In the genomic region with DNA sequence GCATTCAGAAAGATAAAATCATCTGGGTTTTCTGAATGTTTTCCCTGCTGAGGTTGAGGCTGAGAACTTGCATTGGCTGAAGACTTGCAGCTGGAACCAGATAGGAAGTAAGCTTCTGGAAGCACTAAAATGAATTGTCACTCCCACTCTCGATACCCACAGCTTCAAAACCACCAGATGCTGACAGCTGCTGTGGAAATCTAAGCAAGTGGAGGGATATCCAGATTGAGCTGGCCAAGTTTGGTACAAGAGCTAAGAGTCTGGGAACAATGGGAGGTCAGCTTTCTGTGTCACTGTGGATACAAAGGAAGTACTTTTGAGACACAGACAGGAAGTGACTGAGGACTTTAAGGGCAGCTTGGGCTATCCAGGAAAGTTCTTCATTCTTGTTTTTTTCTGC, we compare ENCODE assay signal across 10 cellular contexts. TPM values are rescaled to one million over a fixed set of nuclear protein-coding genes. Genes with fewer than 3 reads are reported as not detected.
A peak's percentile ranks its signal among the peaks of the same experiment; 100 is the strongest.
DNase-seq lines count a peak whose midpoint lies in the region; ATAC-seq and TF ChIP-seq lines count a peak whose summit lies in the region.
"Had no signal": no experiment of that assay in that cellular context is flagged by ENCODE, and none has a peak within 500 bp of the region (broad histone marks: within the 10 kb centered on the region; RNA-seq: fewer than 3 reads in every experiment).

No MANE protein-coding gene starts in this region.

- no peak overlapping the region for H3K27ac Mint-ChIP-seq in activated CD8-positive, alpha-beta memory T cell treated with anti-CD3 and anti-CD28 coated beads, Interleukin-2, amount 10 ng/mL, durations not matched to agents 7 days and 5 days

- no peak overlapping the region for H3K4me3 Mint-ChIP-seq in activated CD8-positive, alpha-beta memory T cell treated with anti-CD3 and anti-CD28 coated beads, Interleukin-2, amount 10 ng/mL, durations not matched to agents 7 days and 5 days

- DNase-seq in ecto neural progenitor cell (ENCODE audit: low spot score) (peak; percentile 25), neuronal stem cell (ENCODE audit: low spot score) (no peak), SIG-M5 treated with dmso at 0.1 percent for 504 hours (lab: John Stamatoyannopoulos, UW; ENCODE audit: unreplicated experiment) (no peak)
- no peak for DNase-seq in activated CD4-positive, CD25-positive, alpha-beta regulatory T cell treated with anti-CD3 and anti-CD28 coated beads, Interleukin-2, amount 50 U/mL, for 72 hours
- DNase-seq in activated CD8-positive, alpha-beta memory T cell treated with anti-CD3 and anti-CD28 coated beads, Interleukin-2, amount 10 ng/mL, durations not matched to agents 7 days and 5 days, result no peak
- DNase-seq: amygdala, NCI-H2171 had no signal

- peaks cover 6% of the 10 kb centered on the region for H3K36me3 Mint-ChIP-seq in activated CD8-positive, alpha-beta memory T cell treated with anti-CD3 and anti-CD28 coated beads, Interleukin-2, amount 10 ng/mL, durations not matched to agents 7 days and 5 days

- H3K27me3 Mint-ChIP-seq in activated CD8-positive, alpha-beta memory T cell treated with anti-CD3 and anti-CD28 coated beads, Interleukin-2, amount 10 ng/mL, durations not matched to agents 7 days and 5 days, result peaks cover 5% of the 10 kb centered on the region

- no peaks in the 10 kb centered on the region for H3K79me2 ChIP-seq in DOHH2 (ENCODE audit: control insufficient read depth, low read length)
- H3K79me2 ChIP-seq in Loucy (ENCODE audit: insufficient read depth, low read length), result no peaks in the 10 kb centered on the region

- no peaks in the 10 kb centered on the region for H3K79me1 ChIP-seq in neuronal stem cell (ENCODE audit: low read depth, low read length)

- H2AK5ac ChIP-seq in neuronal stem cell (ENCODE audit: low read depth, low read length), result no peak overlapping the region

- H3K9ac ChIP-seq in Loucy (ENCODE audit: low read depth, low read length, poor library complexity, severe bottlenecking) (no peak overlapping the region), neuronal stem cell (ENCODE audit: low read depth, low read length, poor library complexity) (no peak overlapping the region)

- H4K20me1 ChIP-seq in DOHH2 (ENCODE audit: control insufficient read depth, insufficient read depth, low read depth, low read length) (no peaks in the 10 kb centered on the region), Loucy (ENCODE audit: insufficient read depth, low read length, poor library complexity, severe bottlenecking) (no peaks in the 10 kb centered on the region)

- H3K36me3 ChIP-seq in DOHH2 (ENCODE audit: control insufficient read depth, low read length) (no peaks in the 10 kb centered on the region), Loucy (ENCODE audit: insufficient read depth, low read length) (no peaks in the 10 kb centered on the region), neuronal stem cell (replicated peaks in 1 of 2; ENCODE audit: control insufficient read depth in 2 of 2, insufficient read depth in 2 of 2, low read length in 2 of 2) (no peaks in the 10 kb centered on the region)

- TF ChIP-seq CTCF in DOHH2 (IDR thresholded peaks at IDR 0.05; ENCODE audit: low read depth, low read length, poor library complexity, severe bottlenecking), result no peak
- TF ChIP-seq CTCF in Loucy (conservative IDR thresholded peaks at IDR 0.05; ENCODE audit: low read length), result no peak

- peaks cover 44% of the 10 kb centered on the region for H3K4me1 Mint-ChIP-seq in activated CD8-positive, alpha-beta memory T cell treated with anti-CD3 and anti-CD28 coated beads, Interleukin-2, amount 10 ng/mL, durations not matched to agents 7 days and 5 days

- H2BK120ac ChIP-seq in neuronal stem cell (ENCODE audit: low read depth, low read length), result no peak overlapping the region

- no peak overlapping the region for H3K14ac ChIP-seq in neuronal stem cell (ENCODE audit: low read length)

- H3K18ac ChIP-seq in neuronal stem cell (ENCODE audit: low read length), result no peak overlapping the region

- H3K27me3 ChIP-seq in DOHH2 (ENCODE audit: control insufficient read depth, low read length) (no peaks in the 10 kb centered on the region), Loucy (ENCODE audit: insufficient read depth, low read length, poor library complexity, severe bottlenecking) (no peaks in the 10 kb centered on the region), neuronal stem cell (ENCODE audit: control insufficient read depth in 3 of 3, insufficient read depth in 3 of 3, low read depth in 1 of 3, low read length in 3 of 3) (no peaks in the 10 kb centered on the region)

- no peak overlapping the region for H3K23ac ChIP-seq in neuronal stem cell (ENCODE audit: low read depth, low read length, poor library complexity)

- WGBS in neuronal stem cell (ENCODE audit: extremely low coverage in 2 of 2, insufficient read length in 2 of 2, insufficient replicate concordance in 1 of 2), 2 donors, result no CpG with 5 or more reads among the region's 1 CpG

- no peak overlapping the region for H4K8ac ChIP-seq in neuronal stem cell (ENCODE audit: low read depth, low read length)

- H2AFZ ChIP-seq in Loucy (ENCODE audit: low read length), result peak overlapping the region; percentile 58
- H2AFZ ChIP-seq in neuronal stem cell (ENCODE audit: low read length), result peak overlapping the region; percentile 88

- H2BK15ac ChIP-seq in neuronal stem cell (ENCODE audit: low read length), result no peak overlapping the region

- peaks cover 47% of the 10 kb centered on the region for H3K4me1 ChIP-seq in DOHH2 (ENCODE audit: control insufficient read depth, low read length)
- H3K4me1 ChIP-seq in Loucy (ENCODE audit: insufficient read depth, low read length, poor library complexity, severe bottlenecking), result peaks cover 32% of the 10 kb centered on the region
- peaks cover 7 to 25% of the 10 kb centered on the region in 2 donors for H3K4me1 ChIP-seq in neuronal stem cell (ENCODE audit: control insufficient read depth in 2 of 2, insufficient read depth in 1 of 2, low read depth in 1 of 2, low read length in 2 of 2)

- no peak overlapping the region for H4K91ac ChIP-seq in neuronal stem cell (ENCODE audit: low read depth, low read length, poor library complexity)

- CTCF ChIA-PET in activated CD8-positive, alpha-beta memory T cell treated with anti-CD3 and anti-CD28 coated beads, Interleukin-2, amount 10 ng/mL, durations not matched to agents 7 days and 5 days (lab: Charles Lee), result interaction anchor here (0.9 to 1.1 kb wide), 3 partner anchors 13 to 90 kb away, joined by 3 to 4 read pairs (median 3); no protein-coding TSS in a partner anchor

- peak overlapping the region; percentile 17; the same call in 1 of the 2 replicates for H3K4me2 ChIP-seq in DOHH2 (ENCODE audit: low read length)
- H3K4me2 ChIP-seq in Loucy (ENCODE audit: low read depth, low read length, poor library complexity, severe bottlenecking), result peak overlapping the region; percentile 22
- no peak overlapping the region for H3K4me2 ChIP-seq in neuronal stem cell (ENCODE audit: insufficient read depth, low read length, poor library complexity, severe bottlenecking)

- H3K4ac ChIP-seq in neuronal stem cell (ENCODE audit: low read length), result no peak overlapping the region

- ATAC-seq in GM19455 (IDR thresholded peaks at IDR 0.05; ENCODE audit: unreplicated experiment), result no peak
- ATAC-seq in activated CD8-positive, alpha-beta memory T cell treated with anti-CD3 and anti-CD28 coated beads, Interleukin-2, amount 10 ng/mL, durations not matched to agents 7 days and 5 days, result no peak

- H3K9me3 Mint-ChIP-seq in activated CD8-positive, alpha-beta memory T cell treated with anti-CD3 and anti-CD28 coated beads, Interleukin-2, amount 10 ng/mL, durations not matched to agents 7 days and 5 days (ENCODE audit: low read depth), result peaks cover 3% of the 10 kb centered on the region

- no peak overlapping the region for H3K4me3 ChIP-seq in DOHH2 (ENCODE audit: low read length)
- H3K4me3 ChIP-seq in Loucy (ENCODE audit: low read length, poor library complexity, severe bottlenecking), result no peak overlapping the region
- no peak overlapping the region for H3K4me3 ChIP-seq in neuronal stem cell (ENCODE audit: low read length in 2 of 2)

- no peak overlapping the region for H3K27ac ChIP-seq in DOHH2 (ENCODE audit: low read depth, low read length)
- no peak overlapping the region for H3K27ac ChIP-seq in neuronal stem cell (replicated peaks; ENCODE audit: low read length)

- H3K9me2 ChIP-seq in DOHH2 (replicated peaks; ENCODE audit: control insufficient read depth, low read length) (no peaks in the 10 kb centered on the region), Loucy (replicated peaks; ENCODE audit: low read depth, low read length) (no peaks in the 10 kb centered on the region)

- no peak overlapping the region for H2BK12ac ChIP-seq in neuronal stem cell (ENCODE audit: low read length)

- no peaks in the 10 kb centered on the region for H3F3A ChIP-seq in DOHH2 (ENCODE audit: control insufficient read depth, insufficient read depth)
- H3F3A ChIP-seq in Loucy (ENCODE audit: low read depth), result no peaks in the 10 kb centered on the region

- peaks cover 3% of the 10 kb centered on the region; the same call in 1 of the 2 replicates for H3K9me3 ChIP-seq in DOHH2 (ENCODE audit: control insufficient read depth, insufficient read depth, low read length)
- H3K9me3 ChIP-seq in Loucy (ENCODE audit: insufficient read depth, low read depth, low read length), result no peaks in the 10 kb centered on the region
- no peaks in the 10 kb centered on the region for H3K9me3 ChIP-seq in neuronal stem cell (replicated peaks in 1 of 2; ENCODE audit: control insufficient read depth in 2 of 2, insufficient read depth in 1 of 2, low read depth in 1 of 2, low read length in 2 of 2)

- no peak overlapping the region for H2BK5ac ChIP-seq in neuronal stem cell (ENCODE audit: low read length)

RNA-seq across cellular contexts. Expression of a gene that starts 51.3 kb away (rescaled TPM):
- 1.6 TPM for polyA plus RNA-seq in neuronal stem cell (2013, experiment 1 of 2)
- 0.75 TPM for polyA plus RNA-seq in neuronal stem cell (2013, experiment 2 of 2)
- 100 to 1,000 TPM; 212 to 294 TPM for total RNA-seq in activated CD8-positive, alpha-beta memory T cell treated with anti-CD3 and anti-CD28 coated beads, Interleukin-2, amount 10 ng/mL, durations not matched to agents 7 days and 5 days
